Comparison of ENCODE assay signal across 15 cellular contexts in genomic region chr4:48429709-48430474, GRCh38. TPM values are rescaled to one million over a fixed set of nuclear protein-coding genes. Genes with fewer than 3 reads are reported as not detected.
"Had no signal": no experiment of that assay in that cellular context is flagged by ENCODE, and none has a peak within 500 bp of the region (broad histone marks: within the 10 kb centered on the region; RNA-seq: fewer than 3 reads in every experiment).

No MANE protein-coding gene starts in this region.

- H3K27me3 ChIP-seq: dorsolateral prefrontal cortex, gastroesophageal sphincter, heart right ventricle, neutrophil, suprapubic skin had no signal

- H3K9me3 ChIP-seq: gastroesophageal sphincter, heart right ventricle, neutrophil, suprapubic skin had no signal

- H3K4me3 ChIP-seq: dorsolateral prefrontal cortex, gastroesophageal sphincter, heart right ventricle, suprapubic skin had no signal

- DNase-seq: activated CD4-positive, alpha-beta memory T cell treated with anti-CD3 and anti-CD28 coated beads, Interleukin-2, amount 10 ng/mL, durations not matched to agents 7 days and 5 days; activated CD4-positive, alpha-beta T cell treated with anti-CD3 and anti-CD28 coated beads for 4 hours; activated CD8-positive, alpha-beta memory T cell treated with anti-CD3 and anti-CD28 coated beads, Interleukin-2, amount 50 U/mL, for 4 hours; dorsolateral prefrontal cortex; erythroblast; heart right ventricle; left cardiac atrium; stimulated activated CD4-positive, alpha-beta T cell treated with anti-CD3 and anti-CD28 coated beads, Interleukin-2, amount 100 ng/mL, for 48 hours; stimulated activated naive CD4-positive, alpha-beta T cell treated with Interleukin-2 at 50 U/mL for 16 hours; T-helper 1 cell; trophoblast cell had no signal

- H3K27me3 Mint-ChIP-seq: activated CD4-positive, alpha-beta memory T cell treated with anti-CD3 and anti-CD28 coated beads, Interleukin-2, amount 10 ng/mL, durations not matched to agents 7 days and 5 days had no signal

- ATAC-seq: gastroesophageal sphincter had no signal

- H3K27ac Mint-ChIP-seq: activated CD4-positive, alpha-beta memory T cell treated with anti-CD3 and anti-CD28 coated beads, Interleukin-2, amount 10 ng/mL, durations not matched to agents 7 days and 5 days had no signal

- H3K27ac ChIP-seq: dorsolateral prefrontal cortex, gastroesophageal sphincter, neutrophil, suprapubic skin, VCaP had no signal

- H3K4me1 ChIP-seq: gastroesophageal sphincter had no signal

- H3K4me3 Mint-ChIP-seq: activated CD4-positive, alpha-beta memory T cell treated with anti-CD3 and anti-CD28 coated beads, Interleukin-2, amount 10 ng/mL, durations not matched to agents 7 days and 5 days had no signal

- H3K9me3 Mint-ChIP-seq: activated CD4-positive, alpha-beta memory T cell treated with anti-CD3 and anti-CD28 coated beads, Interleukin-2, amount 10 ng/mL, durations not matched to agents 7 days and 5 days had no signal

RNA-seq across cellular contexts. Expression of gene SLC10A4, which starts 53.3 kb away (rescaled TPM):
- total RNA-seq: activated CD4-positive, alpha-beta memory T cell treated with anti-CD3 and anti-CD28 coated beads, Interleukin-2, amount 10 ng/mL, durations not matched to agents 7 days and 5 days had no signal
